ENCODE assay signal across 13 cellular contexts in the genomic region with DNA sequence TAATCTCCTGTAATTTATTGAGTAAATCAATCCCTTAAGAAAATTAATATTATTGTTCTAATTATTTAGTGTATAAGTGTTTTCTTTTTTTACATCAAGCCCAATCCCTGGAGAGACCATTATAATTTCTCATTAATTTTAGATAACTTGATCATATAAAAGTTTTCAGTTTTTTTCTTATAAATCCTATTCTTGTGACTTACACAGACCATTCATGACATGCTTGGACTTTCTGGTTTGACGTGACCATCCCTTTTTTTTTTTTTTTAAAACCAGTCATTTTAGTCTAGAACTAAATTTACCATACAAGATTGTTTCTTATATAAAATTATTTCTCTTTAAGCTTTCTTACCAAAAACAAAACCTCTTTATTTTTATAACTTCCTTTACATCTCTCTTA. TPM values are rescaled to one million over a fixed set of nuclear protein-coding genes. Genes with fewer than 3 reads are reported as not detected.
DNase-seq lines count a peak whose midpoint lies in the region; ATAC-seq, FAIRE-seq and TF ChIP-seq lines count a peak whose summit lies in the region.
"Had no signal": no experiment of that assay in that cellular context is flagged by ENCODE, and none has a peak within 500 bp of the region (broad histone marks: within the 10 kb centered on the region; RNA-seq: fewer than 3 reads in every experiment).

No MANE protein-coding gene starts in this region.

- H2BK5ac ChIP-seq in mesenchymal stem cell (ENCODE audit: low read depth, low read length, poor library complexity, severe bottlenecking): no peak overlapping the region

- no peak overlapping the region for H2BK120ac ChIP-seq in mesenchymal stem cell (ENCODE audit: low read depth, low read length)

- no peak overlapping the region for H3K27ac Mint-ChIP-seq in astrocyte (ENCODE audit: unreplicated experiment)
- H3K27ac Mint-ChIP-seq: activated T-helper 1 cell treated with anti-CD3 and anti-CD28 coated beads, Interleukin-12 subunit alpha, Interleukin-12 subunit beta, Interleukin-2, Interleukin-4 antibody, amounts not matched to agents 30 ng/mL and 10 ng/mL and 1 ng/mL, durations not matched to agents 14 hours and 24 hours and 36 hours; stimulated activated naive CD8-positive, alpha-beta T cell treated with anti-CD3 and anti-CD28 coated beads, Interleukin-15, Interleukin-2, amounts not matched to agents 100 ng/mL and 50 ng/mL, for 24 hours had no signal

- H3K23ac ChIP-seq in mesenchymal stem cell (ENCODE audit: low read length in 2 of 2): no peak overlapping the region

- H3K4me3 Mint-ChIP-seq in astrocyte (ENCODE audit: unreplicated experiment): no peak overlapping the region
- H3K4me3 Mint-ChIP-seq: activated T-helper 1 cell treated with anti-CD3 and anti-CD28 coated beads, Interleukin-12 subunit alpha, Interleukin-12 subunit beta, Interleukin-2, Interleukin-4 antibody, amounts not matched to agents 30 ng/mL and 10 ng/mL and 1 ng/mL, durations not matched to agents 14 hours and 24 hours and 36 hours; central memory CD8-positive, alpha-beta T cell; stimulated activated naive CD8-positive, alpha-beta T cell treated with anti-CD3 and anti-CD28 coated beads, Interleukin-15, Interleukin-2, amounts not matched to agents 100 ng/mL and 50 ng/mL, for 24 hours had no signal

- H3K9me3 ChIP-seq in astrocyte (ENCODE audit: insufficient read depth, low read depth, low read length): peaks cover 4% of the 10 kb centered on the region
- H3K9me3 ChIP-seq in mesenchymal stem cell (ENCODE audit: control insufficient read depth, low read length): peaks cover 14% of the 10 kb centered on the region
- H3K9me3 ChIP-seq: pancreas had no signal

- H3K9ac ChIP-seq in astrocyte (ENCODE audit: low read length) (no peak overlapping the region), mesenchymal stem cell (ENCODE audit: low read length) (no peak overlapping the region)

- no peak overlapping the region for H3K27ac ChIP-seq in astrocyte (ENCODE audit: low read depth, low read length)
- H3K27ac ChIP-seq in mesenchymal stem cell (ENCODE audit: low read length, poor library complexity, severe bottlenecking): no peak overlapping the region
- H3K27ac ChIP-seq: pancreas had no signal

- H3K4me1 Mint-ChIP-seq in astrocyte (ENCODE audit: low read depth, unreplicated experiment): no peaks in the 10 kb centered on the region

- no peak overlapping the region for H3K14ac ChIP-seq in mesenchymal stem cell (ENCODE audit: low read length in 2 of 2)

- H3K36me3 ChIP-seq in astrocyte (ENCODE audit: insufficient read depth, low read length) (no peaks in the 10 kb centered on the region), mesenchymal stem cell (ENCODE audit: control insufficient read depth in 1 of 2, insufficient read depth in 2 of 2, low read depth in 1 of 2, low read length in 2 of 2) (no peaks in the 10 kb centered on the region)
- H3K36me3 ChIP-seq: pancreas had no signal

- no peak overlapping the region for H3K18ac ChIP-seq in mesenchymal stem cell (ENCODE audit: low read depth in 1 of 2, low read length in 2 of 2)

- no peak overlapping the region for H2AK5ac ChIP-seq in mesenchymal stem cell (ENCODE audit: low read length, severe bottlenecking)

- H3K4ac ChIP-seq in mesenchymal stem cell (ENCODE audit: low read depth in 1 of 2, low read length in 2 of 2): no peak overlapping the region

- FAIRE-seq in astrocyte (lab: Jason Lieb, UNC): no peak

- no peak for TF ChIP-seq CTCF in astrocyte (IDR thresholded peaks at IDR 0.05; ENCODE audit: insufficient read depth, low read depth, low read length)

- no peaks in the 10 kb centered on the region for H3K36me3 Mint-ChIP-seq in astrocyte (ENCODE audit: low read depth, unreplicated experiment)

- H2AFZ ChIP-seq in astrocyte (ENCODE audit: low read depth, low read length) (no peak overlapping the region), mesenchymal stem cell (ENCODE audit: low read depth, low read length) (no peak overlapping the region)

- no peak overlapping the region for H2BK15ac ChIP-seq in mesenchymal stem cell (ENCODE audit: low read depth, poor library complexity, severe bottlenecking)

- no peaks in the 10 kb centered on the region for H3K27me3 Mint-ChIP-seq in astrocyte (ENCODE audit: low read depth, unreplicated experiment)
- H3K27me3 Mint-ChIP-seq: central memory CD8-positive, alpha-beta T cell; stimulated activated naive CD8-positive, alpha-beta T cell treated with anti-CD3 and anti-CD28 coated beads, Interleukin-15, Interleukin-2, amounts not matched to agents 100 ng/mL and 50 ng/mL, for 24 hours had no signal

- H3K4me1 ChIP-seq in astrocyte (ENCODE audit: insufficient read depth, low read length) (no peaks in the 10 kb centered on the region), mesenchymal stem cell (ENCODE audit: control insufficient read depth, insufficient read depth, low read depth, low read length) (no peaks in the 10 kb centered on the region)

- no peak overlapping the region for H2BK12ac ChIP-seq in mesenchymal stem cell (ENCODE audit: low read length in 2 of 2)

- DNase-seq in NCI-H345 (lab: John Stamatoyannopoulos, UW): peak; percentile 1
- no peak for DNase-seq in NCI-H345 treated with DMSO at 0.1 percent for 48 hours (lab: John Stamatoyannopoulos, UW; ENCODE audit: unreplicated experiment)
- peak; percentile 19 to 32 for DNase-seq in Kasumi-1 (lab: John Stamatoyannopoulos, UW)
- peak; percentile 22 for DNase-seq in astrocyte (ENCODE audit: low read depth)
- peak; percentile 49 for DNase-seq in mesenchymal stem cell
- DNase-seq in stimulated activated naive CD8-positive, alpha-beta T cell treated with anti-CD3 and anti-CD28 coated beads, Interleukin-15, Interleukin-2, amounts not matched to agents 100 U/mL and 50 U/mL, for 24 hours: no peak
- no peak for DNase-seq in stimulated activated CD4-positive, alpha-beta T cell treated with anti-CD3 and anti-CD28 coated beads, Interleukin-4, amount 100 ng/mL, for 4 hours
- DNase-seq: pancreas; stimulated activated CD4-positive, alpha-beta T cell treated with anti-CD3 and anti-CD28 coated beads, Interleukin-1b, Interleukin-23, amount 100 ng/mL, for 48 hours had no signal

- H3K4me3 ChIP-seq in astrocyte (ENCODE audit: insufficient read depth, low read depth, low read length): no peak overlapping the region
- H3K4me3 ChIP-seq in mesenchymal stem cell (ENCODE audit: insufficient read depth in 1 of 2, low read depth in 1 of 2, low read length in 2 of 2): no peak overlapping the region
- H3K4me3 ChIP-seq: pancreas had no signal

- no peaks in the 10 kb centered on the region for H4K20me1 ChIP-seq in astrocyte (ENCODE audit: insufficient read depth, low read length)

- H4K91ac ChIP-seq in mesenchymal stem cell (ENCODE audit: low read length): no peak overlapping the region

- peaks cover 15% of the 10 kb centered on the region for H3K9me3 Mint-ChIP-seq in astrocyte (ENCODE audit: unreplicated experiment)

- no CpG with 5 or more reads among the region's 1 CpG for WGBS in mesenchymal stem cell

- no peaks in the 10 kb centered on the region for H3K27me3 ChIP-seq in astrocyte (ENCODE audit: insufficient read depth, low read length)
- no peaks in the 10 kb centered on the region for H3K27me3 ChIP-seq in mesenchymal stem cell (ENCODE audit: control insufficient read depth in 1 of 2, insufficient read depth in 1 of 2, low read length in 2 of 2)
- H3K27me3 ChIP-seq: pancreas had no signal

- no peaks in the 10 kb centered on the region for H3K79me2 ChIP-seq in astrocyte (ENCODE audit: insufficient read depth, low read length)

- no peak overlapping the region for H4K8ac ChIP-seq in mesenchymal stem cell (ENCODE audit: low read length)

- no peak for ATAC-seq in stimulated activated naive CD8-positive, alpha-beta T cell treated with anti-CD3 and anti-CD28 coated beads, Interleukin-15, Interleukin-2, amounts not matched to agents 100 U/mL and 50 U/mL, for 24 hours
- ATAC-seq in HG03196 (IDR thresholded peaks at IDR 0.05; ENCODE audit: unreplicated experiment): no peak
- ATAC-seq: pancreas had no signal

- H3K4me2 ChIP-seq in astrocyte (ENCODE audit: low read length): no peak overlapping the region
- H3K4me2 ChIP-seq in mesenchymal stem cell (ENCODE audit: low read length, poor library complexity, severe bottlenecking): no peak overlapping the region

- no peaks in the 10 kb centered on the region for H3K79me1 ChIP-seq in mesenchymal stem cell (replicated peaks; ENCODE audit: low read length, poor library complexity, severe bottlenecking)

RNA-seq across cellular contexts. Expression of a gene that starts 5.4 kb away (rescaled TPM):
- total RNA-seq in astrocyte: 11.2 and 11.6 TPM in 2 replicates
- polyA plus RNA-seq in mesenchymal stem cell (2013, experiment 1 of 2): 10.2 TPM
- polyA plus RNA-seq in mesenchymal stem cell (2013, experiment 2 of 2): 9.9 TPM

RNA-seq across cellular contexts. Expression of a gene that starts 42.3 kb away (rescaled TPM):
- 10.0 and 11.5 TPM in 2 replicates for total RNA-seq in astrocyte
- polyA plus RNA-seq in mesenchymal stem cell (2013, experiment 1 of 2): 12.1 TPM
- polyA plus RNA-seq in mesenchymal stem cell (2013, experiment 2 of 2): 10.4 TPM

Comparison
In these comparisons a context has a peak if more than half of its experiments do, and no peak if none do; other contexts are left out.
1. DNase-seq: peak in NCI-H345 (single experiment), Kasumi-1 (2 of 2), astrocyte (single experiment) and mesenchymal stem cell (single experiment); none in NCI-H345 treated with DMSO at 0.1 percent for 48 hours (single experiment), stimulated activated naive CD8-positive, alpha-beta T cell treated with anti-CD3 and anti-CD28 coated beads, Interleukin-15, Interleukin-2, amounts not matched to agents 100 U/mL and 50 U/mL, for 24 hours (single experiment) and stimulated activated CD4-positive, alpha-beta T cell treated with anti-CD3 and anti-CD28 coated beads, Interleukin-4, amount 100 ng/mL, for 4 hours (0 of 2).